In genomic region chr19:42409477-42409876, GRCh38 we compare ENCODE assay signal across 21 cellular contexts. TPM values are rescaled to one million over a fixed set of nuclear protein-coding genes. Genes with fewer than 3 reads are reported as not detected.
DNase-seq lines count a peak whose midpoint lies in the region; ATAC-seq and TF ChIP-seq lines count a peak whose summit lies in the region.
"Had no signal": no experiment of that assay in that cellular context is flagged by ENCODE, and none has a peak within 500 bp of the region (broad histone marks: within the 10 kb centered on the region; RNA-seq: fewer than 3 reads in every experiment).

No MANE protein-coding gene starts in this region.

- no peaks in the 10 kb centered on the region for H4K20me1 ChIP-seq in SK-N-SH (ENCODE audit: insufficient read depth)

- no peaks in the 10 kb centered on the region for H3K9me2 ChIP-seq in SK-N-SH

- no peak overlapping the region for H2AFZ ChIP-seq in SK-N-SH (ENCODE audit: low read depth)

- no peaks in the 10 kb centered on the region for H3F3A ChIP-seq in SK-N-SH (replicated peaks; ENCODE audit: insufficient read depth)

- intact Hi-C loops in stomach (cut with DNase I; ENCODE audit: low total_unique reads) (no loop called here), uterus (cut with DNase I; ENCODE audit: low total_unique reads) (no loop called here)

- TF ChIP-seq POLR2A in stomach (IDR thresholded peaks at IDR 0.05) (no peak), GM18505 (IDR thresholded peaks at IDR 0.05; ENCODE audit: borderline replicate concordance, extremely low read depth, insufficient read depth, insufficient read length) (no peak), uterus (IDR thresholded peaks at IDR 0.05) (no peak)

- H3K27me3 ChIP-seq in SK-N-SH (ENCODE audit: insufficient read depth) = no peaks in the 10 kb centered on the region
- no peaks in the 10 kb centered on the region for H3K27me3 ChIP-seq in stomach
- no peaks in the 10 kb centered on the region for H3K27me3 ChIP-seq in uterus
- H3K27me3 ChIP-seq: BLaER1 treated with 17β-estradiol and CSF1 and Interleukin-3, amounts not matched to agents 10 nM and 100 nM; upper lobe of right lung had no signal

- H3K27ac ChIP-seq in SK-N-SH (ENCODE audit: low read depth in 2 of 2, low read length in 1 of 2) (no peak overlapping the region; a peak in 1 of 4 replicates), stomach (no peak overlapping the region), uterus (no peak overlapping the region)
- H3K27ac ChIP-seq: BLaER1 treated with 17β-estradiol and CSF1 and Interleukin-3, amounts not matched to agents 10 nM and 100 nM; upper lobe of right lung had no signal

- H3K79me2 ChIP-seq in SK-N-SH (ENCODE audit: insufficient read depth) = no peaks in the 10 kb centered on the region

- no peaks in the 10 kb centered on the region for H3K9me3 ChIP-seq in SK-N-SH
- H3K9me3 ChIP-seq in stomach = no peaks in the 10 kb centered on the region
- no peaks in the 10 kb centered on the region for H3K9me3 ChIP-seq in uterus
- H3K9me3 ChIP-seq: BLaER1 treated with 17β-estradiol and CSF1 and Interleukin-3, amounts not matched to agents 10 nM and 100 nM; HAP-1; upper lobe of right lung had no signal

- H3K4me3 ChIP-seq in SK-N-SH (ENCODE audit: low read depth in 2 of 2, low read length in 1 of 2) (no peak overlapping the region), fibroblast of the aortic adventitia (ENCODE audit: low read depth, low read length) (no peak overlapping the region), stomach (no peak overlapping the region), uterus (no peak overlapping the region)
- H3K4me3 ChIP-seq: BLaER1 treated with 17β-estradiol and CSF1 and Interleukin-3, amounts not matched to agents 10 nM and 100 nM; HAP-1; upper lobe of right lung had no signal

- POLR2A ChIA-PET in SK-N-SH (lab: Yijun Ruan, JAX) = no interaction called here

- CTCF ChIA-PET in SK-N-SH (lab: Yijun Ruan, JAX) = interaction anchor here (0.9 to 4.4 kb wide), 2 partner anchors 8 to 31 kb away, joined by 3 to 33 read pairs; no protein-coding TSS in a partner anchor

- H3K36me3 ChIP-seq in SK-N-SH (replicated peaks in 1 of 2; ENCODE audit: control insufficient read depth in 1 of 2, insufficient read depth in 2 of 2, low read length in 1 of 2) (peaks cover 0 to 6% of the 10 kb centered on the region in 2 experiments), stomach (peaks cover 0 to 37% (median 17%) of the 10 kb centered on the region in 4 donors), uterus (no peaks in the 10 kb centered on the region)
- H3K36me3 ChIP-seq: upper lobe of right lung had no signal

- 80% methylated on average over 5 of the region's 6 CpGs for WGBS in SK-N-SH (ENCODE audit: low lambda C conversion rate)
- WGBS in stomach, 5 donors = 51 to 60% (median 54%) methylated on average over 4 to 6 of the region's 6 CpGs

- no peak for TF ChIP-seq RAD21 in SK-N-SH (IDR thresholded peaks at IDR 0.05; ENCODE audit: low read length)

- no peak overlapping the region for H3K9ac ChIP-seq in SK-N-SH
- H3K9ac ChIP-seq: BLaER1 treated with 17β-estradiol and CSF1 and Interleukin-3, amounts not matched to agents 10 nM and 100 nM had no signal

- TF ChIP-seq CTCF in SK-N-SH (IDR thresholded peaks at IDR 0.05) (no peak), fibroblast of the aortic adventitia (IDR thresholded peaks at IDR 0.05; ENCODE audit: insufficient read depth, low read length) (no peak), stomach (IDR thresholded peaks at IDR 0.05) (no peak), uterus (IDR thresholded peaks at IDR 0.05) (no peak)

- TF ChIP-seq EP300 in SK-N-SH (IDR thresholded peaks at IDR 0.05; ENCODE audit: borderline replicate concordance in 1 of 2, low read depth in 1 of 2, low read length in 1 of 2) (no peak), stomach (IDR thresholded peaks at IDR 0.05) (no peak)

- DNase-seq in SK-N-SH (peak; percentile 54), fibroblast of the aortic adventitia (ENCODE audit: low read depth) (peak; percentile 7), medulla oblongata (ENCODE audit: extremely low spot score) (peak; percentile 46), stomach (peak; percentile 36), uterus (no peak)
- DNase-seq in activated CD8-positive, alpha-beta memory T cell treated with anti-CD3 and anti-CD28 coated beads for 24 hours = no peak
- DNase-seq: 8988T; activated CD4-positive, alpha-beta T cell treated with anti-CD3 and anti-CD28 coated beads for 36 hours; activated CD8-positive, alpha-beta memory T cell treated with anti-CD3 and anti-CD28 coated beads, Interleukin-2, amount 50 U/mL, for 48 hours; activated naive CD4-positive, alpha-beta T cell treated with Interleukin-2 at 50 U/mL for 16 hours; NCI-H1417; small intestine; upper lobe of right lung had no signal

- ATAC-seq in SK-N-SH treated with all-trans-retinoic acid at 6 μM for 48 hours (no peak), GM18505 (IDR thresholded peaks at IDR 0.05; ENCODE audit: unreplicated experiment) (no peak)
- ATAC-seq: activated CD4-positive, alpha-beta T cell treated with anti-CD3 and anti-CD28 coated beads for 36 hours; Panc1; upper lobe of right lung had no signal

- peaks cover 0 to 20% of the 10 kb centered on the region in 2 experiments; a peak in 1 of 4 replicates for H3K4me1 ChIP-seq in SK-N-SH (ENCODE audit: control insufficient read depth in 1 of 2, insufficient read depth in 2 of 2, low read depth in 1 of 2, low read length in 1 of 2)
- peaks cover 0 to 14% (median 7%) of the 10 kb centered on the region in 4 donors for H3K4me1 ChIP-seq in stomach
- H3K4me1 ChIP-seq in uterus = no peaks in the 10 kb centered on the region
- H3K4me1 ChIP-seq: HAP-1, upper lobe of right lung had no signal

- H3K4me2 ChIP-seq in SK-N-SH = no peak overlapping the region
- H3K4me2 ChIP-seq: BLaER1 treated with 17β-estradiol and CSF1 and Interleukin-3, amounts not matched to agents 10 nM and 100 nM had no signal

TF ChIP-seq in SK-N-SH, 30 proteins besides CTCF, POLR2A, EP300 and RAD21:
- no peak for TF ChIP-seq GABPA (IDR thresholded peaks at IDR 0.05; ENCODE audit: low read depth)
- no peak for TF ChIP-seq JUND (IDR thresholded peaks at IDR 0.05)
- TF ChIP-seq USF2 (IDR thresholded peaks at IDR 0.05; ENCODE audit: borderline replicate concordance, low read depth, low read length) = no peak
- TF ChIP-seq FOSL2 (IDR thresholded peaks at IDR 0.05; ENCODE audit: borderline replicate concordance, low read depth) = no peak
- TF ChIP-seq FOXM1 (IDR thresholded peaks at IDR 0.05; ENCODE audit: low read depth) = no peak

TF ChIP-seq in SK-N-SH treated with all-trans-retinoic acid at 6 μM for 48 hours, 23 proteins besides CTCF, POLR2A, EP300 and RAD21:
- no peak for TF ChIP-seq PATZ1 (CRISPR knock-in tag; IDR thresholded peaks at IDR 0.05; ENCODE audit: borderline replicate concordance)
- TF ChIP-seq ARNTL (CRISPR knock-in tag; IDR thresholded peaks at IDR 0.05; ENCODE audit: borderline replicate concordance, low read depth) = no peak
- no peak for TF ChIP-seq TCF4 (CRISPR knock-in tag; IDR thresholded peaks at IDR 0.05; ENCODE audit: borderline replicate concordance)
- no peak for TF ChIP-seq BACH2 (CRISPR knock-in tag; IDR thresholded peaks at IDR 0.05; ENCODE audit: borderline replicate concordance)
TF ChIP-seq in SK-N-SH treated with all-trans-retinoic acid at 6 μM for 48 hours: peak in this region for 0.

RNA-seq across cellular contexts. Expression of gene LIPE, which starts 17.7 kb away (rescaled TPM):
- polyA plus RNA-seq in SK-N-SH (2012; rRNA removed) (3.2 and 4.4 TPM in 2 replicates), stomach (10 to 100 TPM in 1 of 3 donors, 1 to 10 TPM in 2; 7.3 to 15.7 (median 7.5) TPM)
- polyA plus RNA-seq in SK-N-SH (2012; cell fraction: cytosol; rRNA removed) = 1.4 and 3.0 TPM in 2 replicates
- polyA plus RNA-seq in SK-N-SH (2012; cell fraction: nucleus; rRNA removed) = 5.1 and 5.2 TPM in 2 replicates
- total RNA-seq in fibroblast of the aortic adventitia (ENCODE audit: low replicate concordance) (1.4 and 1.6 TPM in 2 replicates), stomach (100 to 1,000 TPM in 1 of 5 donors, 10 to 100 TPM in 2, 1 to 10 TPM in 2; 3.1 to 139 (median 13.6) TPM), uterus (10 to 100 TPM in 1 of 4 donors, 1 to 10 TPM in 1, not detected in 2; 9.5 to 26.0 TPM)
- total RNA-seq: HT1080 had no signal

RNA-seq across cellular contexts. Expression of gene CNFN, which starts 19.4 kb away (rescaled TPM):
- polyA plus RNA-seq in SK-N-SH (2012; rRNA removed) (2.3 and 4.5 TPM in 2 replicates), stomach (100 to 1,000 TPM in 1 of 3 donors, 1 to 10 TPM in 2; 2.0 to 395 (median 2.4) TPM)
- 1.4 and 2.9 TPM in 2 replicates for polyA plus RNA-seq in SK-N-SH (2012; cell fraction: cytosol; rRNA removed)
- polyA plus RNA-seq in SK-N-SH (2012; cell fraction: nucleus; rRNA removed) = 0.80 and 4.0 TPM in 2 replicates
- total RNA-seq in fibroblast of the aortic adventitia (ENCODE audit: low replicate concordance) (not detected in 2 replicates), stomach (1 to 10 TPM in 1 of 5 donors, not detected in 4; 7.8 TPM), uterus (1 to 10 TPM in 1 of 4 donors, not detected in 3; 2.6 TPM)
- total RNA-seq: activated CD4-positive, alpha-beta T cell treated with anti-CD3 and anti-CD28 coated beads for 36 hours; HT1080; LHCN-M2; mononuclear cell had no signal

RNA-seq across cellular contexts. Expression of gene CXCL17, which starts 33.3 kb away (rescaled TPM):
- polyA plus RNA-seq in SK-N-SH (2012; rRNA removed) = not detected in 2 replicates
- polyA plus RNA-seq in SK-N-SH (2012; cell fraction: cytosol; rRNA removed) = not detected in 2 replicates
- polyA plus RNA-seq in SK-N-SH (2012; cell fraction: nucleus; rRNA removed) = not detected in 2 replicates
- not detected in 2 replicates for total RNA-seq in fibroblast of the aortic adventitia (ENCODE audit: low replicate concordance)
- total RNA-seq in stomach = 100 to 1,000 TPM in 1 of 5 donors, 10 to 100 TPM in 2, 1 to 10 TPM in 1, not detected in 1; 7.6 to 208 (median 35.9) TPM
- 100 to 1,000 TPM; 107 to 518 (median 441) TPM for polyA plus RNA-seq in stomach
- total RNA-seq in uterus = not detected
- total RNA-seq: activated CD4-positive, alpha-beta T cell treated with anti-CD3 and anti-CD28 coated beads for 36 hours; HT1080; LHCN-M2; mononuclear cell had no signal

Comparison
In these comparisons a context has a peak if more than half of its experiments do, and no peak if none do; other contexts are left out.
1. DNase-seq: peak in SK-N-SH (single experiment), fibroblast of the aortic adventitia (single experiment), medulla oblongata (single experiment) and stomach (single experiment); none in activated CD8-positive, alpha-beta memory T cell treated with anti-CD3 and anti-CD28 coated beads for 24 hours (single experiment) and uterus (0 of 2).